ENCODE assay signal across 19 cellular contexts in the genomic region with DNA sequence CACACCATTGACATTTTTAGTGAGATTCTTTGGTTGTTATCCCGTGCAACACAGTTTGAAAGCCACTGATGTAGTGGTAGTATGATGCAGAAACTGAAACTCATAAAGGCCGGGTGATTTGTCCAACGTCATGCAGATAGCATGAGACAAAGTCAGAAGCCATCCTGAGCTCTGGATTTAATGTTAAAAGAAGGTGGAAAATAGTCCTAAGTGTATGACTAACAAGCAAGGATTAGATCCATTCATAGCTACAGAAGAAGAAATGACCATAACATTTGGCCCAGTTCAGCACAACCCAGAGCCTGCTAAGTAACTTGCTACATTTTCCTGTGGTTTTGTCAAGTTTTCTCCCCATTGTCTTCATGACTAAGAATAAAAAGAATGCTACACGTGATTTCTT.
A peak's percentile ranks its signal among the peaks of the same experiment; 100 is the strongest.
DNase-seq lines count a peak whose midpoint lies in the region; ATAC-seq, FAIRE-seq and TF ChIP-seq lines count a peak whose summit lies in the region.
"Had no signal": no experiment of that assay in that cellular context is flagged by ENCODE, and none has a peak within 500 bp of the region (broad histone marks: within the 10 kb centered on the region; RNA-seq: fewer than 3 reads in every experiment).

No MANE protein-coding gene starts in this region.

- intact Hi-C loops in testis (cut with DNase I; ENCODE audit: low total_unique reads), result no loop called here

- H3K36me3 ChIP-seq in adipocyte (ENCODE audit: control insufficient read depth, insufficient read depth, low read length, severe bottlenecking) (no peaks in the 10 kb centered on the region), testis (ENCODE audit: low read depth, missing control alignments) (no peaks in the 10 kb centered on the region)

- peak; percentile 52 for FAIRE-seq in GM18507 (lab: Jason Lieb, UNC)

- no peak for TF ChIP-seq CTCF in testis (IDR thresholded peaks at IDR 0.05)

- H3K27me3 ChIP-seq in adipocyte (replicated peaks; ENCODE audit: control insufficient read depth, insufficient read depth, low read length) (no peaks in the 10 kb centered on the region), testis (no peaks in the 10 kb centered on the region)
- H3K27me3 ChIP-seq: foreskin keratinocyte had no signal

- peak overlapping the region; percentile 60 for H3K9ac ChIP-seq in adipocyte (ENCODE audit: low read length)

- DNase-seq in GM18507 (ENCODE audit: extremely low spot score, insufficient read length, low read depth), result no peak
- DNase-seq in adipocyte (ENCODE audit: low read depth), result peak; percentile 61
- DNase-seq in fibroblast of the conjunctiva (ENCODE audit: low read depth), result peak; percentile 63
- DNase-seq in stromal cell of bone marrow (ENCODE audit: low read depth), result peak; percentile 78
- no peak for DNase-seq in T1000 (lab: John Stamatoyannopoulos, UW)
- DNase-seq in NCI-H1105 treated with DMSO at 0.1 percent for 48 hours (lab: John Stamatoyannopoulos, UW), result no peak
- no peak for DNase-seq in testis
- DNase-seq: activated gamma-delta T cell treated with Interleukin-2 at 50 U/mL for 16 hours; CD8-positive, alpha-beta T cell; dorsolateral prefrontal cortex; foreskin keratinocyte; GF-D8; left ventricle myocardium superior; naive B cell; NCI-H187 treated with DMSO at 0.1 percent for 48 hours; NCI-H446; SHP77 had no signal

- no peaks in the 10 kb centered on the region for H3K9me3 ChIP-seq in adipocyte (ENCODE audit: control insufficient read depth, low read length)
- H3K9me3 ChIP-seq in testis, result no peaks in the 10 kb centered on the region

- no peak for TF ChIP-seq POLR2A in testis (IDR thresholded peaks at IDR 0.05)

- 67 to 77% methylated on average over 4 of the region's 4 CpGs for WGBS in testis, 2 donors

- H3K4me3 ChIP-seq in adipocyte (ENCODE audit: low read length) (peak overlapping the region; percentile 9), testis (no peak overlapping the region)
- H3K4me3 ChIP-seq: dorsolateral prefrontal cortex had no signal

- no peak for ATAC-seq in HG03095 (IDR thresholded peaks at IDR 0.05; ENCODE audit: unreplicated experiment)
- ATAC-seq: activated CD4-positive, CD25-positive, alpha-beta regulatory T cell treated with anti-CD3 and anti-CD28 coated beads, Interleukin-2, amount 50 U/mL, for 24 hours; CD8-positive, alpha-beta T cell; foreskin keratinocyte; left ventricle myocardium superior had no signal

- H3K27ac ChIP-seq in testis, result no peak overlapping the region
- H3K27ac ChIP-seq: dorsolateral prefrontal cortex, foreskin keratinocyte had no signal

- H3K4me1 ChIP-seq in adipocyte (ENCODE audit: control insufficient read depth, insufficient read depth, low read length) (peaks cover 60% of the 10 kb centered on the region), testis (no peaks in the 10 kb centered on the region)
- H3K4me1 ChIP-seq: foreskin keratinocyte had no signal

Comparison
In these comparisons a context has a peak if more than half of its experiments do, and no peak if none do; other contexts are left out.
1. DNase-seq: peak in adipocyte (single experiment), fibroblast of the conjunctiva (single experiment) and stromal cell of bone marrow (single experiment); none in GM18507 (single experiment), T1000 (single experiment), NCI-H1105 treated with DMSO at 0.1 percent for 48 hours (single experiment) and testis (single experiment).